In the genomic region with DNA sequence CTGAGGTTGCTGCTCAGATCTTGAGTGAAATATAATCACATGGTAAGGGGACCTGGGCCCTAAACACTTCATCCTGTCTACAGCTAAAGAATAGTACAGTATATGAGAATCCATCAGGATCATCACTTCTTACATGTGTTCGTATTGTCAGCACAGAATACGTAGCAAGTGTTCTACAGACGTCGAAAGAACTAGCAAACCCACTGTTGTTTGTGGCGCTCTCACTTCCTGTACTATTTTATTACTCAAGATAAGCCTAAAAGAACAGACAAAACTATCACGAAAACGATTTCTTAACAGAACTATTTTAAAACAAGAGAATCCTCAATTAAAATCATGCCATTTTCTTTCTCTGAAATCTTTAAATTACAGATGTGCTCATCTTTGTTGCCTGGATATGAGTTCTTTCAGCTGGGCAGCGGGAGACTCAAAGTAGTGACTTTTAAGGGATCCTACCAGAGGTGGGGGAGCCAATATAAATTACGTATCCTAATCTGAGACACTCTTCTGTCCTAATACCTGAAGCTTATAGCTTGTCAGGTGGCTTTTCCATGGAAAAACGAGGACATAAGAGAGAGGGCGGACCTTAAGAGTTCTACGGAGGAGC, we compare ENCODE assay signal across 8 cellular contexts. TPM values are rescaled to one million over a fixed set of nuclear protein-coding genes. Genes with fewer than 3 reads are reported as not detected.
DNase-seq lines count a peak whose midpoint lies in the region; ATAC-seq lines count a peak whose summit lies in the region.

No MANE protein-coding gene starts in this region.

- DNase-seq in CD1c-positive myeloid dendritic cell (ENCODE audit: extremely low spot score) (peak; percentile 62), SK-MEL-5 (ENCODE audit: low read depth, low spot score) (peak; percentile 14), dermis blood vessel endothelial cell (peak; percentile 64)
- DNase-seq in NK-92 treated with Interleukin-12 subunit alpha and Interleukin-12 subunit beta, amount 100 ng/mL, for 24 hours (lab: John Stamatoyannopoulos, UW), result no peak
- no peak for DNase-seq in stimulated activated CD4-positive, alpha-beta T cell treated with anti-CD3 and anti-CD28 coated beads, Interleukin-1b, Interleukin-23, amount 100 ng/mL, for 48 hours

- no peaks in the 10 kb centered on the region for H3K9me3 ChIP-seq in mucosa of stomach (ENCODE audit: control insufficient read depth, low read length)

- H3K27me3 ChIP-seq in mucosa of stomach (ENCODE audit: control insufficient read depth, insufficient read depth, low read length), result no peaks in the 10 kb centered on the region

- peak overlapping the region; percentile 98 for H3K4me3 ChIP-seq in mucosa of stomach (ENCODE audit: low read length)

- peaks cover 5% of the 10 kb centered on the region for H3K36me3 ChIP-seq in mucosa of stomach (ENCODE audit: control insufficient read depth, insufficient read depth, low read length)

- ATAC-seq in GM18909 (IDR thresholded peaks at IDR 0.05; ENCODE audit: poor library complexity, unreplicated experiment) (peak; percentile 1), HG03280 (IDR thresholded peaks at IDR 0.05; ENCODE audit: unreplicated experiment) (no peak)

- peak overlapping the region; percentile 100 for H3K9ac ChIP-seq in mucosa of stomach (ENCODE audit: low read length)

- in situ Hi-C loops in SK-MEL-5 (cut with HindIII; ENCODE audit: low pct_unique_long_range_greater_than_20kb, low sequenced_read_pairs), result no loop called here

- peaks cover 4% of the 10 kb centered on the region for H3K4me1 ChIP-seq in mucosa of stomach (ENCODE audit: control insufficient read depth, insufficient read depth, low read length)

RNA-seq across cellular contexts. Expression of a gene that starts 0.7 kb away (rescaled TPM):
- total RNA-seq in SK-MEL-5 (2014; rRNA removed; shearing (Covaris generic)), result 23.8 and 28.2 TPM in 2 replicates
- 23.3 and 28.1 TPM in 2 replicates for polyA plus RNA-seq in SK-MEL-5 (2015; cell fraction: cytosol; rRNA removed)
- 8.7 and 32.1 TPM in 2 replicates for polyA plus RNA-seq in SK-MEL-5 (2015; cell fraction: nucleus; rRNA removed)
- 11.4 and 18.4 TPM in 2 replicates for total RNA-seq in dermis blood vessel endothelial cell

RNA-seq across cellular contexts. Expression of a gene that starts 1.4 kb away (rescaled TPM):
- 137 and 146 TPM in 2 replicates for total RNA-seq in SK-MEL-5 (2014; rRNA removed; shearing (Covaris generic))
- polyA plus RNA-seq in SK-MEL-5 (2015; cell fraction: cytosol; rRNA removed), result 77.5 and 107 TPM in 2 replicates
- polyA plus RNA-seq in SK-MEL-5 (2015; cell fraction: nucleus; rRNA removed), result 76.1 and 88.7 TPM in 2 replicates
- total RNA-seq in dermis blood vessel endothelial cell, result 219 and 332 TPM in 2 replicates

RNA-seq across cellular contexts. Expression of a gene that starts 56.2 kb away (rescaled TPM):
- total RNA-seq in SK-MEL-5 (2014; rRNA removed; shearing (Covaris generic)), result 29.1 TPM in 2 replicates
- 36.1 and 61.7 TPM in 2 replicates for polyA plus RNA-seq in SK-MEL-5 (2015; cell fraction: cytosol; rRNA removed)
- 221 and 258 TPM in 2 replicates for polyA plus RNA-seq in SK-MEL-5 (2015; cell fraction: nucleus; rRNA removed)
- 62.8 and 85.2 TPM in 2 replicates for total RNA-seq in dermis blood vessel endothelial cell

Comparison
In these comparisons a context has a peak if more than half of its experiments do, and no peak if none do; other contexts are left out.
1. DNase-seq: peak in CD1c-positive myeloid dendritic cell (single experiment), SK-MEL-5 (single experiment) and dermis blood vessel endothelial cell (single experiment); none in NK-92 treated with Interleukin-12 subunit alpha and Interleukin-12 subunit beta, amount 100 ng/mL, for 24 hours (single experiment) and stimulated activated CD4-positive, alpha-beta T cell treated with anti-CD3 and anti-CD28 coated beads, Interleukin-1b, Interleukin-23, amount 100 ng/mL, for 48 hours (single experiment).